In genomic region chr15:65611888-65612615, GRCh38 we compare ENCODE assay signal across 1 cellular context.
TF ChIP-seq lines count a peak whose summit lies in the region.

No MANE protein-coding gene starts in this region.

TF ChIP-seq in HepG2, 621 proteins besides CTCF, POLR2A, EP300 and RAD21 (continued from another document and continues in another):
- TF ChIP-seq TGIF2 (CRISPR knock-in tag; IDR thresholded peaks at IDR 0.05) (0 out of 2 replicates have a peak, but pooled peaks have one; percentile 56), ZNF790 (CRISPR knock-in tag; IDR thresholded peaks at IDR 0.05; ENCODE audit: borderline replicate concordance) (no peak), RFXANK (CRISPR knock-in tag; IDR thresholded peaks at IDR 0.05) (no peak), ZNF577 (CRISPR knock-in tag; IDR thresholded peaks at IDR 0.05; ENCODE audit: borderline replicate concordance, low read depth) (no peak), CAMTA2 (CRISPR knock-in tag; IDR thresholded peaks at IDR 0.05; ENCODE audit: borderline replicate concordance) (no peak), HNRNPUL1 (IDR thresholded peaks at IDR 0.05; ENCODE audit: low read depth, low read length) (no peak), AGO1 (IDR thresholded peaks at IDR 0.05; ENCODE audit: low read depth, low read length, poor library complexity, severe bottlenecking) (no peak), NONO (IDR thresholded peaks at IDR 0.05) (no peak), NONO (CRISPR knock-in tag; conservative IDR thresholded peaks at IDR 0.05) (no peak), KLF11 (CRISPR knock-in tag; IDR thresholded peaks at IDR 0.05) (no peak), JUND (CRISPR knock-in tag; IDR thresholded peaks at IDR 0.05) (no peak), SAFB2 (CRISPR knock-in tag; IDR thresholded peaks at IDR 0.05; ENCODE audit: borderline replicate concordance, low read depth) (no peak), ZNF256 (CRISPR knock-in tag; conservative IDR thresholded peaks at IDR 0.05) (no peak), HOXD1 (CRISPR knock-in tag; IDR thresholded peaks at IDR 0.05) (0 out of 2 replicates have a peak, but pooled peaks have one; percentile 12), ZNF572 (CRISPR knock-in tag; IDR thresholded peaks at IDR 0.05) (no peak), IKZF1 (IDR thresholded peaks at IDR 0.05) (no peak), ZNF644 (CRISPR knock-in tag; IDR thresholded peaks at IDR 0.05; ENCODE audit: low read depth) (0 out of 2 replicates have a peak, but pooled peaks have one; percentile 18), YEATS2 (CRISPR knock-in tag; IDR thresholded peaks at IDR 0.05; ENCODE audit: borderline replicate concordance) (no peak), HMG20B (CRISPR knock-in tag; conservative IDR thresholded peaks at IDR 0.05) (no peak), ZNF296 (CRISPR knock-in tag; conservative IDR thresholded peaks at IDR 0.05) (0 out of 2 replicates have a peak, but pooled peaks have one; percentile 50), ZNF580 (CRISPR knock-in tag; IDR thresholded peaks at IDR 0.05; ENCODE audit: borderline replicate concordance, low read depth) (peak; percentile 21; the same call in 1 of the 2 replicates), PPARG (CRISPR knock-in tag; conservative IDR thresholded peaks at IDR 0.05) (no peak), ZNF546 (CRISPR knock-in tag; conservative IDR thresholded peaks at IDR 0.05) (no peak), HBP1 (CRISPR knock-in tag; IDR thresholded peaks at IDR 0.05; ENCODE audit: low read depth) (0 out of 2 replicates have a peak, but pooled peaks have one; percentile 15), AGO2 (optimal IDR thresholded peaks at IDR 0.05; ENCODE audit: low read depth, low read length) (no peak), GLI4 (CRISPR knock-in tag; IDR thresholded peaks at IDR 0.05; ENCODE audit: borderline replicate concordance) (0 out of 2 replicates have a peak, but pooled peaks have one; percentile 5), CCDC6 (CRISPR knock-in tag; IDR thresholded peaks at IDR 0.05) (no peak), ARNT (IDR thresholded peaks at IDR 0.05) (no peak), ZFP36L1 (CRISPR knock-in tag; IDR thresholded peaks at IDR 0.05) (no peak), ZNF512 (CRISPR knock-in tag; IDR thresholded peaks at IDR 0.05) (no peak), ZNF773 (CRISPR knock-in tag; IDR thresholded peaks at IDR 0.05; ENCODE audit: borderline replicate concordance) (no peak), ZNF10 (CRISPR knock-in tag; IDR thresholded peaks at IDR 0.05; ENCODE audit: borderline replicate concordance, low read depth) (no peak), CHD2 (IDR thresholded peaks at IDR 0.05; ENCODE audit: low read depth, low read length) (no peak), ZNF737 (CRISPR knock-in tag; IDR thresholded peaks at IDR 0.05; ENCODE audit: borderline replicate concordance) (no peak), ZFP62 (CRISPR knock-in tag; IDR thresholded peaks at IDR 0.05) (no peak), ZNF746 (CRISPR knock-in tag; IDR thresholded peaks at IDR 0.05) (no peak), CBX5 (CRISPR knock-in tag; IDR thresholded peaks at IDR 0.05; ENCODE audit: borderline replicate concordance) (no peak), ZNF782 (CRISPR knock-in tag; IDR thresholded peaks at IDR 0.05; ENCODE audit: borderline replicate concordance) (no peak), ZNF460 (CRISPR knock-in tag; IDR thresholded peaks at IDR 0.05; ENCODE audit: borderline replicate concordance) (no peak), MIER2 (CRISPR knock-in tag; IDR thresholded peaks at IDR 0.05) (no peak), ZFP41 (CRISPR knock-in tag; IDR thresholded peaks at IDR 0.05; ENCODE audit: borderline replicate concordance) (peak; percentile 61; the same call in 1 of the 2 replicates), ZNF670 (CRISPR knock-in tag; IDR thresholded peaks at IDR 0.05; ENCODE audit: borderline replicate concordance) (0 out of 2 replicates have a peak, but pooled peaks have one; percentile 31), PHF20 (CRISPR knock-in tag; IDR thresholded peaks at IDR 0.05) (no peak), ZNF33A (CRISPR knock-in tag; IDR thresholded peaks at IDR 0.05; ENCODE audit: borderline replicate concordance) (no peak), JUN (CRISPR knock-in tag; IDR thresholded peaks at IDR 0.05) (no peak), ARNT2 (CRISPR knock-in tag; IDR thresholded peaks at IDR 0.05; ENCODE audit: low read depth) (no peak), ZNF770 (CRISPR knock-in tag; IDR thresholded peaks at IDR 0.05) (no peak), ZFP36 (IDR thresholded peaks at IDR 0.05; ENCODE audit: borderline replicate concordance, low read depth, low read length, partially characterized antibody) (no peak)
- TF ChIP-seq, protein P1, sequence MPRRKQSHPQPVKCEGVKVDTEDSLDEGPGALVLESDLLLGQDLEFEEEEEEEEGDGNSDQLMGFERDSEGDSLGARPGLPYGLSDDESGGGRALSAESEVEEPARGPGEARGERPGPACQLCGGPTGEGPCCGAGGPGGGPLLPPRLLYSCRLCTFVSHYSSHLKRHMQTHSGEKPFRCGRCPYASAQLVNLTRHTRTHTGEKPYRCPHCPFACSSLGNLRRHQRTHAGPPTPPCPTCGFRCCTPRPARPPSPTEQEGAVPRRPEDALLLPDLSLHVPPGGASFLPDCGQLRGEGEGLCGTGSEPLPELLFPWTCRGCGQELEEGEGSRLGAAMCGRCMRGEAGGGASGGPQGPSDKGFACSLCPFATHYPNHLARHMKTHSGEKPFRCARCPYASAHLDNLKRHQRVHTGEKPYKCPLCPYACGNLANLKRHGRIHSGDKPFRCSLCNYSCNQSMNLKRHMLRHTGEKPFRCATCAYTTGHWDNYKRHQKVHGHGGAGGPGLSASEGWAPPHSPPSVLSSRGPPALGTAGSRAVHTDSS (CRISPR knock-in tag; conservative IDR thresholded peaks at IDR 0.05), result no peak
- TF ChIP-seq, protein P2, sequence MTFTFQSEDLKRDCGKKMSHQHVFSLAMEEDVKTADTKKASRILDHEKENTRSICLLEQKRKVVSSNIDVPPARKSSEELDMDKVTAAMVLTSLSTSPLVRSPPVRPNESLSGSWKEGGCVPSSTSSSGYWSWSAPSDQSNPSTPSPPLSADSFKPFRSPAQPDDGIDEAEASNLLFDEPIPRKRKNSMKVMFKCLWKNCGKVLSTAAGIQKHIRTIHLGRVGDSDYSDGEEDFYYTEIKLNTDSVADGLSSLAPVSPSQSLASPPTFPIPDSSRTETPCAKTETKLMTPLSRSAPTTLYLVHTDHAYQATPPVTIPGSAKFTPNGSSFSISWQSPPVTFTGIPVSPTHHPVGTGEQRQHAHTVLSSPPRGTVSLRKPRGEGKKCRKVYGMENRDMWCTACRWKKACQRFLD (CRISPR knock-in tag; IDR thresholded peaks at IDR 0.05; ENCODE audit: borderline replicate concordance), result no peak
- TF ChIP-seq, protein P3, sequence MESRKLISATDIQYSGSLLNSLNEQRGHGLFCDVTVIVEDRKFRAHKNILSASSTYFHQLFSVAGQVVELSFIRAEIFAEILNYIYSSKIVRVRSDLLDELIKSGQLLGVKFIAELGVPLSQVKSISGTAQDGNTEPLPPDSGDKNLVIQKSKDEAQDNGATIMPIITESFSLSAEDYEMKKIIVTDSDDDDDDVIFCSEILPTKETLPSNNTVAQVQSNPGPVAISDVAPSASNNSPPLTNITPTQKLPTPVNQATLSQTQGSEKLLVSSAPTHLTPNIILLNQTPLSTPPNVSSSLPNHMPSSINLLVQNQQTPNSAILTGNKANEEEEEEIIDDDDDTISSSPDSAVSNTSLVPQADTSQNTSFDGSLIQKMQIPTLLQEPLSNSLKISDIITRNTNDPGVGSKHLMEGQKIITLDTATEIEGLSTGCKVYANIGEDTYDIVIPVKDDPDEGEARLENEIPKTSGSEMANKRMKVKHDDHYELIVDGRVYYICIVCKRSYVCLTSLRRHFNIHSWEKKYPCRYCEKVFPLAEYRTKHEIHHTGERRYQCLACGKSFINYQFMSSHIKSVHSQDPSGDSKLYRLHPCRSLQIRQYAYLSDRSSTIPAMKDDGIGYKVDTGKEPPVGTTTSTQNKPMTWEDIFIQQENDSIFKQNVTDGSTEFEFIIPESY (CRISPR knock-in tag; IDR thresholded peaks at IDR 0.05), result no peak
- TF ChIP-seq, protein P4, sequence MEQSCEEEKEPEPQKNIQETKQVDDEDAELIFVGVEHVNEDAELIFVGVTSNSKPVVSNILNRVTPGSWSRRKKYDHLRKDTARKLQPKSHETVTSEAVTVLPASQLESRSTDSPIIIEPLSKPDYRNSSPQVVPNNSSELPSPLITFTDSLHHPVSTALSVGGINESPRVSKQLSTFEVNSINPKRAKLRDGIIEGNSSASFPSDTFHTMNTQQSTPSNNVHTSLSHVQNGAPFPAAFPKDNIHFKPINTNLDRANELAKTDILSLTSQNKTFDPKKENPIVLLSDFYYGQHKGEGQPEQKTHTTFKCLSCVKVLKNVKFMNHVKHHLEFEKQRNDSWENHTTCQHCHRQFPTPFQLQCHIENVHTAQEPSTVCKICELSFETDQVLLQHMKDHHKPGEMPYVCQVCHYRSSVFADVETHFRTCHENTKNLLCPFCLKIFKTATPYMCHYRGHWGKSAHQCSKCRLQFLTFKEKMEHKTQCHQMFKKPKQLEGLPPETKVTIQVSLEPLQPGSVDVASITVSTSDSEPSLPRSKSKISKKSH (CRISPR knock-in tag; IDR thresholded peaks at IDR 0.05; ENCODE audit: borderline replicate concordance), result no peak
- TF ChIP-seq, protein P5, sequence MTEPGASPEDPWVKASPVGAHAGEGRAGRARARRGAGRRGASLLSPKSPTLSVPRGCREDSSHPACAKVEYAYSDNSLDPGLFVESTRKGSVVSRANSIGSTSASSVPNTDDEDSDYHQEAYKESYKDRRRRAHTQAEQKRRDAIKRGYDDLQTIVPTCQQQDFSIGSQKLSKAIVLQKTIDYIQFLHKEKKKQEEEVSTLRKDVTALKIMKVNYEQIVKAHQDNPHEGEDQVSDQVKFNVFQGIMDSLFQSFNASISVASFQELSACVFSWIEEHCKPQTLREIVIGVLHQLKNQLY (CRISPR knock-in tag; IDR thresholded peaks at IDR 0.05), result no peak
- TF ChIP-seq, protein P6, sequence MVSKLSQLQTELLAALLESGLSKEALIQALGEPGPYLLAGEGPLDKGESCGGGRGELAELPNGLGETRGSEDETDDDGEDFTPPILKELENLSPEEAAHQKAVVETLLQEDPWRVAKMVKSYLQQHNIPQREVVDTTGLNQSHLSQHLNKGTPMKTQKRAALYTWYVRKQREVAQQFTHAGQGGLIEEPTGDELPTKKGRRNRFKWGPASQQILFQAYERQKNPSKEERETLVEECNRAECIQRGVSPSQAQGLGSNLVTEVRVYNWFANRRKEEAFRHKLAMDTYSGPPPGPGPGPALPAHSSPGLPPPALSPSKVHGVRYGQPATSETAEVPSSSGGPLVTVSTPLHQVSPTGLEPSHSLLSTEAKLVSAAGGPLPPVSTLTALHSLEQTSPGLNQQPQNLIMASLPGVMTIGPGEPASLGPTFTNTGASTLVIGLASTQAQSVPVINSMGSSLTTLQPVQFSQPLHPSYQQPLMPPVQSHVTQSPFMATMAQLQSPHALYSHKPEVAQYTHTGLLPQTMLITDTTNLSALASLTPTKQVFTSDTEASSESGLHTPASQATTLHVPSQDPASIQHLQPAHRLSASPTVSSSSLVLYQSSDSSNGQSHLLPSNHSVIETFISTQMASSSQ (IDR thresholded peaks at IDR 0.05; ENCODE audit: low read depth), result no peak
- TF ChIP-seq, protein P6 (CRISPR knock-in tag; IDR thresholded peaks at IDR 0.05; ENCODE audit: borderline replicate concordance), result no peak
